Comparison of ENCODE assay signal across 10 cellular contexts in the genomic region with DNA sequence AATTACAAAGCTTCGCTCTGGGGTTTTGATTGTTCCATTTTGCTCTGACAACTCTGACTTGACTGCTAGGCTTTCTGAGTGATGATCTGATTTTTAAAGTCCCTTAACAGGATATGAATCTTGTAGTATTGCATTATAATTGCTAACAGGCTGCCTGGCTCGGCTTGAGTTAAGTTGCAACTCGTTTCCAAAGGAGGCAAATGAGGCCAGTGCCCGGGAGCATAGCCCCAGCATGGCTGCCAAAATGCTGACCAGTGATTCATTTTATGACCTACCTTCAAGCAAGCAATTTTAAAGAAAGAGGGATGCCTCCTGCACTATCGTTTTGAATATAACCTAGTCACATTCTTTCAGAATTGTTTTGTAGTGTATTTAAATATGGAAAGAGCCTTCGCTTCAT.
DNase-seq lines count a peak whose midpoint lies in the region; ATAC-seq and TF ChIP-seq lines count a peak whose summit lies in the region.
"Had no signal": no experiment of that assay in that cellular context is flagged by ENCODE, and none has a peak within 500 bp of the region (broad histone marks: within the 10 kb centered on the region; RNA-seq: fewer than 3 reads in every experiment).

No MANE protein-coding gene starts in this region.

- TF ChIP-seq CTCF in testis (IDR thresholded peaks at IDR 0.05): no peak
- TF ChIP-seq CTCF in Peyer's patch (IDR thresholded peaks at IDR 0.05): no peak

- intact Hi-C loops in testis (cut with DNase I; ENCODE audit: low total_unique reads): no loop called here

- DNase-seq in GM04504 (ENCODE audit: low read depth): peak; percentile 97
- DNase-seq in dedifferentiated amniotic fluid mesenchymal stem cell (ENCODE audit: extremely low spot score): peak; percentile 85
- peak; percentile 46 for DNase-seq in testis
- DNase-seq in DMS153 treated with DMSO at 0.1 percent for 48 hours (lab: John Stamatoyannopoulos, UW; ENCODE audit: unreplicated experiment): no peak
- DNase-seq in Peyer's patch: no peak
- no peak for DNase-seq in hepatic stellate cell (ENCODE audit: low spot score)
- DNase-seq: kidney glomerular epithelial cell, NCI-H1436 treated with DMSO at 0.1 percent for 48 hours had no signal

- H3K9me3 ChIP-seq in mesodermal cell (ENCODE audit: control insufficient read depth, low read length) (peaks cover 13% of the 10 kb centered on the region), testis (no peaks in the 10 kb centered on the region), Peyer's patch (no peaks in the 10 kb centered on the region)

- H3K27ac ChIP-seq in mesodermal cell (ENCODE audit: low read depth, low read length, severe bottlenecking): peak overlapping the region; percentile 29
- no peak overlapping the region for H3K27ac ChIP-seq in testis
- H3K27ac ChIP-seq in Peyer's patch: peak overlapping the region in 2 of 4 donors; percentile 14 to 55

- ATAC-seq in GM21723 (IDR thresholded peaks at IDR 0.05; ENCODE audit: unreplicated experiment): no peak

- 87 to 95% methylated on average over 3 to 4 of the region's 6 CpGs for WGBS in mesodermal cell (ENCODE audit: insufficient coverage in 2 of 2), 2 experiments
- WGBS in testis, 2 donors: 39 to 42% methylated on average over 6 of the region's 6 CpGs

- TF ChIP-seq POLR2A in testis (IDR thresholded peaks at IDR 0.05): no peak
- TF ChIP-seq POLR2A in Peyer's patch (IDR thresholded peaks at IDR 0.05): no peak

- H3K27me3 ChIP-seq in testis (no peaks in the 10 kb centered on the region), Peyer's patch (no peaks in the 10 kb centered on the region)

- H3K36me3 ChIP-seq in mesodermal cell (ENCODE audit: control insufficient read depth, insufficient read depth, low read length): no peaks in the 10 kb centered on the region
- no peaks in the 10 kb centered on the region for H3K36me3 ChIP-seq in testis (ENCODE audit: low read depth, missing control alignments)
- H3K36me3 ChIP-seq in Peyer's patch: no peaks in the 10 kb centered on the region

- no peak overlapping the region for H3K4me3 ChIP-seq in mesodermal cell (ENCODE audit: extremely low read depth, insufficient read depth, low read length, poor library complexity, severe bottlenecking)
- no peak overlapping the region for H3K4me3 ChIP-seq in testis
- H3K4me3 ChIP-seq in Peyer's patch: no peak overlapping the region

- H3K4me1 ChIP-seq in mesodermal cell (ENCODE audit: control insufficient read depth, insufficient read depth, low read length, poor library complexity, severe bottlenecking): peaks cover 4% of the 10 kb centered on the region
- peaks cover 5% of the 10 kb centered on the region for H3K4me1 ChIP-seq in testis
- no peaks in the 10 kb centered on the region for H3K4me1 ChIP-seq in Peyer's patch

Comparison
In these comparisons a context has a peak if more than half of its experiments do, and no peak if none do; other contexts are left out.
1. DNase-seq: peak in GM04504 (single experiment), dedifferentiated amniotic fluid mesenchymal stem cell (single experiment) and testis (single experiment); none in DMS153 treated with DMSO at 0.1 percent for 48 hours (single experiment), Peyer's patch (0 of 3) and hepatic stellate cell (single experiment).